In the genomic region with DNA sequence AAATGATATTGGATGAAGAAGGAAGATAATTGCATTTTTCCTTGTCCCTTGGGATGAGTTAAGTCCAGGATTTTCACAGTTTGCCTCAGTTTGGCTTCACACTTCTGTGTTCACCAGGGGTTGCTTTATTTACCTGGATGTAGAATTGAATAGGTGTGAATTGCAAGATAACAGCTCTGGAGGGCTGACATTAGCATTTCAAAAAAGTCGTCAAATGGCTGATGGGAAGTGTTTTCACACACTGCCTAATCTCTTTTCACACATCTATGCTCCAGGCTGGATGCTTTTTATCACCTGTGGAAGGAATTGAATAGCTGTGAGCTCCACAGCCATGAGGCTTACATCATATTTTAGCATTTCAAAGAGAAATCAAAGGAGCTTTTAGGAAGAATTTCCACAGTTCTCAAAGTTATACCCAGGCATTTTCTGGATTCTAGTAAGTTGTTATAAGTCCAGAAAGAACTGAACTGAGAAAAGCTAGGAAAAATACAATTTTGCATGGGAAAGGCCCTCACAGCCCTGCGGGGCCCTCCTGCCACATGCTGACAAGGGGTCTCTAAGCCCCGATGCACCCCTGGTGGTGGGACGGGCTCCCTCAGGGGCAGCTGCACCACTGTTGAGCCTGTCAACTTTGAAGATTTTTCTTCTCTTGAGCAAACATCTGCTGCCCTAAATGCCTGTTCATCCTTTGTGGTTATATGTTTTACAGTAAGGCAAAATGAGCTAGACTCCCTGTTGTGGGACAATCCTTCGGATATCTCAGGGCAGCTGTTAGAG, we compare ENCODE assay signal across 1 cellular context.
TF ChIP-seq lines count a peak whose summit lies in the region.

No MANE protein-coding gene starts in this region.

TF ChIP-seq in neural cell, 6 proteins besides CTCF, POLR2A, EP300 and RAD21 (continued from another document):
- TF ChIP-seq REST (IDR thresholded peaks at IDR 0.05; ENCODE audit: borderline replicate concordance) (peak; percentile 79), POLR2AphosphoS5 (IDR thresholded peaks at IDR 0.05) (peak; percentile 18), SMC3 (conservative IDR thresholded peaks at IDR 0.05; ENCODE audit: poor library complexity) (no peak), MXI1 (conservative IDR thresholded peaks at IDR 0.05; ENCODE audit: poor library complexity, severe bottlenecking) (no peak)
